In genomic region chr5:177309351-177310191, GRCh38 we compare ENCODE assay signal across 1 cellular context.
TF ChIP-seq lines count a peak whose summit lies in the region.

No MANE protein-coding gene starts in this region.

TF ChIP-seq in GM23338, 12 proteins besides CTCF, POLR2A, EP300 and RAD21:
- no peak for TF ChIP-seq ZNF331 (CRISPR knock-in tag; IDR thresholded peaks at IDR 0.05; ENCODE audit: low read depth)
- no peak for TF ChIP-seq NANOG (IDR thresholded peaks at IDR 0.05; ENCODE audit: borderline replicate concordance)
- TF ChIP-seq ZNF114 (CRISPR knock-in tag; IDR thresholded peaks at IDR 0.05): no peak
